Comparison of ENCODE assay signal across 26 cellular contexts in genomic region chr4:54818481-54818880, GRCh38.
"Had no signal": no experiment of that assay in that cellular context is flagged by ENCODE, and none has a peak within 500 bp of the region (broad histone marks: within the 10 kb centered on the region; RNA-seq: fewer than 3 reads in every experiment).

No MANE protein-coding gene starts in this region.

- ATAC-seq: naive thymus-derived CD8-positive, alpha-beta T cell; natural killer cell treated with Interleukin-12 subunit alpha and Interleukin-12 subunit beta and Interleukin-15 and Interleukin-18, amount 100 ng/mL, for 72 hours; psoas muscle; right cardiac atrium; right lobe of liver; stimulated activated effector memory CD8-positive, alpha-beta T cell treated with anti-CD3 and anti-CD28 coated beads, Interleukin-12 subunit alpha, Interleukin-12 subunit beta, amount 100 ng/mL, for 72 hours; stimulated activated naive B cell treated with anti-CD40 and anti-IgM and Interleukin-4, amounts not matched to agents 10 μg/mL and 1 μg/mL and 100 μg/mL, for 72 hours had no signal

- H2AFZ ChIP-seq: parathyroid adenoma had no signal

- H3K27ac ChIP-seq: neural progenitor cell, ovary, parathyroid adenoma, psoas muscle, right lobe of liver, sigmoid colon, stomach, thoracic aorta, thyroid gland, tibial nerve, upper lobe of left lung had no signal

- H3K79me2 ChIP-seq: parathyroid adenoma had no signal

- DNase-seq: naive thymus-derived CD8-positive, alpha-beta T cell; nephron progenitor cell; occipital lobe; ovary; posterior cingulate gyrus; psoas muscle; right cardiac atrium; right lobe of liver; sigmoid colon; small intestine; stimulated activated CD4-positive, alpha-beta T cell treated with anti-CD3 and anti-CD28 coated beads, Interleukin-15, amount 100 ng/mL, for 24 hours; stimulated activated CD4-positive, alpha-beta T cell treated with anti-CD3 and anti-CD28 coated beads, Interleukin-2, amount 100 ng/mL, for 24 hours; stimulated activated CD4-positive, alpha-beta T cell treated with anti-CD3 and anti-CD28 coated beads, Interleukin-2, amount 100 ng/mL, for 48 hours; stimulated activated CD4-positive, alpha-beta T cell treated with anti-CD3 and anti-CD28 coated beads, Interleukin-4, amount 100 ng/mL, for 24 hours; stimulated activated naive B cell treated with anti-CD40 and anti-IgM and Interleukin-4, amounts not matched to agents 10 μg/mL and 1 μg/mL and 100 μg/mL, for 72 hours; stimulated activated naive CD4-positive, alpha-beta T cell treated with Interleukin-2 at 50 U/mL for 16 hours; stomach; thyroid gland; trophoblast cell; upper lobe of left lung had no signal

- H3K9me3 ChIP-seq: ovary, psoas muscle, right lobe of liver, sigmoid colon, thoracic aorta, thyroid gland, upper lobe of left lung had no signal

- H3K4me3 ChIP-seq: neural progenitor cell, ovary, psoas muscle, right lobe of liver, sigmoid colon, stomach, thoracic aorta, thyroid gland, tibial nerve, upper lobe of left lung had no signal

- H3K4me2 ChIP-seq: neural progenitor cell had no signal

- H3K4me1 ChIP-seq: parathyroid adenoma, psoas muscle, right lobe of liver, sigmoid colon, stomach, thyroid gland, tibial nerve had no signal

- H3K27me3 ChIP-seq: neural progenitor cell, ovary, right lobe of liver, sigmoid colon, stomach, thyroid gland, tibial nerve, upper lobe of left lung had no signal

- H3K36me3 ChIP-seq: neural progenitor cell, ovary, right lobe of liver, sigmoid colon, stomach, thoracic aorta, thyroid gland, tibial nerve, upper lobe of left lung had no signal

- H3K9ac ChIP-seq: neural progenitor cell, parathyroid adenoma had no signal
